In genomic region chr6:125790403-125791150, GRCh38 we compare ENCODE assay signal across 8 cellular contexts. TPM values are rescaled to one million over a fixed set of nuclear protein-coding genes. Genes with fewer than 3 reads are reported as not detected.
DNase-seq lines count a peak whose midpoint lies in the region; ATAC-seq, FAIRE-seq and TF ChIP-seq lines count a peak whose summit lies in the region.

A gene with protein sequence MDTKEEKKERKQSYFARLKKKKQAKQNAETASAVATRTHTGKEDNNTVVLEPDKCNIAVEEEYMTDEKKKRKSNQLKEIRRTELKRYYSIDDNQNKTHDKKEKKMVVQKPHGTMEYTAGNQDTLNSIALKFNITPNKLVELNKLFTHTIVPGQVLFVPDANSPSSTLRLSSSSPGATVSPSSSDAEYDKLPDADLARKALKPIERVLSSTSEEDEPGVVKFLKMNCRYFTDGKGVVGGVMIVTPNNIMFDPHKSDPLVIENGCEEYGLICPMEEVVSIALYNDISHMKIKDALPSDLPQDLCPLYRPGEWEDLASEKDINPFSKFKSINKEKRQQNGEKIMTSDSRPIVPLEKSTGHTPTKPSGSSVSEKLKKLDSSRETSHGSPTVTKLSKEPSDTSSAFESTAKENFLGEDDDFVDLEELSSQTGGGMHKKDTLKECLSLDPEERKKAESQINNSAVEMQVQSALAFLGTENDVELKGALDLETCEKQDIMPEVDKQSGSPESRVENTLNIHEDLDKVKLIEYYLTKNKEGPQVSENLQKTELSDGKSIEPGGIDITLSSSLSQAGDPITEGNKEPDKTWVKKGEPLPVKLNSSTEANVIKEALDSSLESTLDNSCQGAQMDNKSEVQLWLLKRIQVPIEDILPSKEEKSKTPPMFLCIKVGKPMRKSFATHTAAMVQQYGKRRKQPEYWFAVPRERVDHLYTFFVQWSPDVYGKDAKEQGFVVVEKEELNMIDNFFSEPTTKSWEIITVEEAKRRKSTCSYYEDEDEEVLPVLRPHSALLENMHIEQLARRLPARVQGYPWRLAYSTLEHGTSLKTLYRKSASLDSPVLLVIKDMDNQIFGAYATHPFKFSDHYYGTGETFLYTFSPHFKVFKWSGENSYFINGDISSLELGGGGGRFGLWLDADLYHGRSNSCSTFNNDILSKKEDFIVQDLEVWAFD (plus strand): TSS chr6:125790960. CDS start chr6:125815355, 24,395 bp downstream.

- TF ChIP-seq EP300 in A549 (IDR thresholded peaks at IDR 0.05) = no peak

- TF ChIP-seq POLR2A in A549 (IDR thresholded peaks at IDR 0.05; ENCODE audit: low read length) = peak; percentile 55

- no peaks in the 10 kb centered on the region for H3K9me3 ChIP-seq in A549

- peak within 1 kb of the TSS; percentile 81 for H3K4me3 ChIP-seq in A549
- H3K4me3 ChIP-seq in choroid plexus epithelial cell (ENCODE audit: low read depth, low read length) = peak within 1 kb of the TSS; percentile 80

- H3K27me3 ChIP-seq in layer of hippocampus (ENCODE audit: control insufficient read depth, insufficient read depth, low read length) = no peaks in the 10 kb centered on the region

- POLR2A ChIA-PET in A549 (lab: Yijun Ruan, JAX) = interaction anchor here (0.9 to 3.6 kb wide), 10 partner anchors 9 to 489 kb away, joined by 3 to 47 read pairs (median 8); partner anchors contain the start of genes HDDC2, HINT3 and TRMT11

- FAIRE-seq in A549 (lab: Jason Lieb, UNC) = no peak

- TF ChIP-seq CTCF in A549 (IDR thresholded peaks at IDR 0.05) (no peak), choroid plexus epithelial cell (conservative IDR thresholded peaks at IDR 0.05; ENCODE audit: low read depth, low read length) (no peak)

- no peak for TF ChIP-seq RAD21 in A549 (conservative IDR thresholded peaks at IDR 0.05 in 1 of 2, IDR thresholded peaks at IDR 0.05 in 1 of 2)

- DNase-seq in A549 (ENCODE audit: low read depth in 1 of 2, low spot score in 1 of 2) (peak; percentile 50 to 72), NCI-H2196 (lab: John Stamatoyannopoulos, UW; ENCODE audit: unreplicated experiment) (peak; percentile 79), choroid plexus epithelial cell (ENCODE audit: low read depth) (peak; percentile 79)
- DNase-seq in activated CD4-positive, alpha-beta T cell treated with anti-CD3 and anti-CD28 coated beads for 1 hour = peak; percentile 69
- DNase-seq in stimulated activated CD4-positive, alpha-beta T cell treated with anti-CD3 and anti-CD28 coated beads, Interleukin-1b, Interleukin-23, amount 100 ng/mL, for 4 hours (ENCODE audit: low read depth in 2 of 2) = peak; percentile 58 to 66

- ATAC-seq in A549 (peak; percentile 85 to 87), GM18508 (IDR thresholded peaks at IDR 0.05; ENCODE audit: insufficient read depth, unreplicated experiment) (peak; percentile 36), HG03025 (IDR thresholded peaks at IDR 0.05; ENCODE audit: low FRiP score, unreplicated experiment) (peak; percentile 81)

- peaks cover 54% of the 10 kb centered on the region for H3K4me1 ChIP-seq in A549

- 0% methylated on average over 7 of the region's 97 CpGs for WGBS in A549 (ENCODE audit: missing lambda C conversion rate)

- peak within 1 kb of the TSS; percentile 91 to 97 for H3K27ac ChIP-seq in A549
- peak within 1 kb of the TSS; percentile 95 for H3K27ac ChIP-seq in layer of hippocampus (ENCODE audit: low read depth, low read length)

- CTCF ChIA-PET in A549 (lab: Yijun Ruan, JAX) = interaction anchor here (0.6 to 3.4 kb wide), 24 partner anchors 9 to 1143 kb away, joined by 3 to 24 read pairs (median 5); partner anchors contain the start of genes HINT3 and TRMT11

- H3K4me2 ChIP-seq in A549 = peak within 1 kb of the TSS; percentile 81

TF ChIP-seq in A549, 52 proteins besides CTCF, POLR2A, EP300 and RAD21:
- 0 out of 3 replicates have a peak, but pooled peaks have one; percentile 4 for TF ChIP-seq SMC3 (IDR thresholded peaks at IDR 0.05)
- TF ChIP-seq HEYL (CRISPR knock-in tag; IDR thresholded peaks at IDR 0.05) = no peak
- no peak for TF ChIP-seq ZC3H11A (IDR thresholded peaks at IDR 0.05)
- 0 out of 2 replicates have a peak, but pooled peaks have one; percentile 11 for TF ChIP-seq PHF8 (IDR thresholded peaks at IDR 0.05; ENCODE audit: borderline replicate concordance, low read depth)
- peak in 1 of 2 experiments; percentile 75; a peak in 2 of 5 replicates for TF ChIP-seq JUN (IDR thresholded peaks at IDR 0.05)
- TF ChIP-seq, protein P1, sequence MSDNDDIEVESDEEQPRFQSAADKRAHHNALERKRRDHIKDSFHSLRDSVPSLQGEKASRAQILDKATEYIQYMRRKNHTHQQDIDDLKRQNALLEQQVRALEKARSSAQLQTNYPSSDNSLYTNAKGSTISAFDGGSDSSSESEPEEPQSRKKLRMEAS (IDR thresholded peaks at IDR 0.05) = no peak
- TF ChIP-seq, protein P2, sequence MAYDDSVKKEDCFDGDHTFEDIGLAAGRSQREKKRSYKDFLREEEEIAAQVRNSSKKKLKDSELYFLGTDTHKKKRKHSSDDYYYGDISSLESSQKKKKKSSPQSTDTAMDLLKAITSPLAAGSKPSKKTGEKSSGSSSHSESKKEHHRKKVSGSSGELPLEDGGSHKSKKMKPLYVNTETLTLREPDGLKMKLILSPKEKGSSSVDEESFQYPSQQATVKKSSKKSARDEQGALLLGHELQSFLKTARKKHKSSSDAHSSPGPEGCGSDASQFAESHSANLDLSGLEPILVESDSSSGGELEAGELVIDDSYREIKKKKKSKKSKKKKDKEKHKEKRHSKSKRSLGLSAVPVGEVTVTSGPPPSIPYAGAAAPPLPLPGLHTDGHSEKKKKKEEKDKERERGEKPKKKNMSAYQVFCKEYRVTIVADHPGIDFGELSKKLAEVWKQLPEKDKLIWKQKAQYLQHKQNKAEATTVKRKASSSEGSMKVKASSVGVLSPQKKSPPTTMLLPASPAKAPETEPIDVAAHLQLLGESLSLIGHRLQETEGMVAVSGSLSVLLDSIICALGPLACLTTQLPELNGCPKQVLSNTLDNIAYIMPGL (CRISPR knock-in tag; IDR thresholded peaks at IDR 0.05; ENCODE audit: borderline replicate concordance) = 0 out of 2 replicates have a peak, but pooled peaks have one; percentile 30
- TF ChIP-seq, protein P3, sequence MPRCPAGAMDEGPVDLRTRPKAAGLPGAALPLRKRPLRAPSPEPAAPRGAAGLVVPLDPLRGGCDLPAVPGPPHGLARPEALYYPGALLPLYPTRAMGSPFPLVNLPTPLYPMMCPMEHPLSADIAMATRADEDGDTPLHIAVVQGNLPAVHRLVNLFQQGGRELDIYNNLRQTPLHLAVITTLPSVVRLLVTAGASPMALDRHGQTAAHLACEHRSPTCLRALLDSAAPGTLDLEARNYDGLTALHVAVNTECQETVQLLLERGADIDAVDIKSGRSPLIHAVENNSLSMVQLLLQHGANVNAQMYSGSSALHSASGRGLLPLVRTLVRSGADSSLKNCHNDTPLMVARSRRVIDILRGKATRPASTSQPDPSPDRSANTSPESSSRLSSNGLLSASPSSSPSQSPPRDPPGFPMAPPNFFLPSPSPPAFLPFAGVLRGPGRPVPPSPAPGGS (IDR thresholded peaks at IDR 0.05) = no peak
- TF ChIP-seq HOXB5 (CRISPR knock-in tag; IDR thresholded peaks at IDR 0.05) = no peak

RNA-seq across cellular contexts. Expression of the gene that starts here (rescaled TPM):
- polyA plus RNA-seq in A549 (2011; rRNA removed) (154 and 195 TPM in 2 replicates), A549 (2017; fragmentation: RNase III; extraction: RNeasy Plus Mini Kit Qiagen cat#74134 plus additional on column Dnase treatment) (60.3 to 74.1 TPM (median 66.4 TPM) in 3 replicates)
- 70.9 and 72.3 TPM in 2 replicates for polyA plus RNA-seq in A549 (2012; cell fraction: cytosol; rRNA removed)
- polyA plus RNA-seq in A549 (2012; cell fraction: nucleus; rRNA removed) = 50.6 and 56.7 TPM in 2 replicates
- 278 and 281 TPM in 2 replicates for polyA minus RNA-seq in A549 (2011; rRNA and poly(A)+ RNA removed)

Comparison
In these comparisons a context has a peak if more than half of its experiments do, and no peak if none do; other contexts are left out.
1. Peak in every context shown above with its lines: DNase-seq, ATAC-seq, H3K4me3 ChIP-seq and H3K27ac ChIP-seq.
2. ATAC-seq: peak in every context shown above with its lines; median percentile 86 in A549; 81 in HG03025; 36 in GM18508.